Comparison of ENCODE assay signal across 16 cellular contexts in the genomic region with DNA sequence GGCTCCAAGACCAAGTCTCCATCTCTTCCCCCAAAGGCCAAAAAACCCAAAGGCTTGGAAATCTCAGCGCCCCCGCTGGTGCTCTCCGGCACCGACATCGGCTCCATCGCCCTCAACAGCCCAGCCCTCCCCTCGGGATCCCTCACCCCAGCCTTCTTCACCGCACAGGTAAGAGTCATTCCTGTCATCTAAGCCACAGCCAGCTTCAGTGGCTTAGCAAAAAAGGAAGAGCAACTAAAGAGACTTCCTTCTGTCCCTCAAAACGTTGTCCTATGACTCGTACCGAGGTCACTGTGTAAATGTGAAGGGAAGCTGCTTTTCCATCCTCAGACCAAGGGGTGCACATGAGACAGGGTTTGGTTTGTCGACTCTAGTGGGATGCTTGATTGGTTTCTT. TPM values are rescaled to one million over a fixed set of nuclear protein-coding genes. Genes with fewer than 3 reads are reported as not detected.
A peak's percentile ranks its signal among the peaks of the same experiment; 100 is the strongest.
DNase-seq lines count a peak whose midpoint lies in the region; ATAC-seq and TF ChIP-seq lines count a peak whose summit lies in the region.
"Had no signal": no experiment of that assay in that cellular context is flagged by ENCODE, and none has a peak within 500 bp of the region (broad histone marks: within the 10 kb centered on the region; RNA-seq: fewer than 3 reads in every experiment).

No MANE protein-coding gene starts in this region.

- peaks cover 5% of the 10 kb centered on the region; the same call in 1 of the 2 replicates for H4K20me1 ChIP-seq in PC-3 (ENCODE audit: low read length)

- DNase-seq in stimulated activated CD4-positive, alpha-beta T cell treated with anti-CD3 and anti-CD28 coated beads, Interleukin-15, amount 100 ng/mL, for 24 hours: peak; percentile 31
- no peak for DNase-seq in stimulated activated CD4-positive, alpha-beta T cell treated with anti-CD3 and anti-CD28 coated beads, Interleukin-2, amount 100 ng/mL, for 48 hours
- peak; percentile 88 for DNase-seq in PC-3
- no peak for DNase-seq in endothelial cell (ENCODE audit: low spot score)
- DNase-seq in stimulated activated naive CD8-positive, alpha-beta T cell treated with anti-CD3 and anti-CD28 coated beads, Interleukin-15, amount 100 ng/mL, for 72 hours: no peak
- DNase-seq in tibial artery: no peak
- DNase-seq in occipital lobe (lab: John Stamatoyannopoulos, UW): no peak
- no peak for DNase-seq in CD4-positive, alpha-beta T cell
- DNase-seq: activated gamma-delta T cell; caudate nucleus; NCI-H226; SHP77; stimulated activated CD4-positive, alpha-beta T cell treated with anti-CD3 and anti-CD28 coated beads, Interleukin-4, amount 100 ng/mL, for 4 hours had no signal

- H2AFZ ChIP-seq in PC-3 (ENCODE audit: low read length): no peak overlapping the region

- intact Hi-C loops in PC-3 (cut with micrococcal nuclease): no loop called here
- intact Hi-C loops in tibial artery (cut with DNase I; ENCODE audit: low total_unique reads): no loop called here
- intact Hi-C loops in CD4-positive, alpha-beta T cell (cut with DNase I, micrococcal nuclease): no loop called here

- H3K4me1 Mint-ChIP-seq in endothelial cell (ENCODE audit: unreplicated experiment): peaks cover 70% of the 10 kb centered on the region
- peaks cover 42% of the 10 kb centered on the region for H3K4me1 Mint-ChIP-seq in stimulated activated naive CD8-positive, alpha-beta T cell treated with anti-CD3 and anti-CD28 coated beads, Interleukin-15, amount 100 ng/mL, for 72 hours
- H3K4me1 Mint-ChIP-seq in CD4-positive, alpha-beta T cell (ENCODE audit: low read depth): peaks cover 68% of the 10 kb centered on the region

- no peaks in the 10 kb centered on the region for H3K9me3 Mint-ChIP-seq in endothelial cell (ENCODE audit: unreplicated experiment)
- no peaks in the 10 kb centered on the region for H3K9me3 Mint-ChIP-seq in stimulated activated naive CD8-positive, alpha-beta T cell treated with anti-CD3 and anti-CD28 coated beads, Interleukin-15, amount 100 ng/mL, for 72 hours
- H3K9me3 Mint-ChIP-seq in CD4-positive, alpha-beta T cell: no peaks in the 10 kb centered on the region

- H3K4me1 ChIP-seq in PC-3 (ENCODE audit: insufficient read depth, low read length) (peaks cover 17% of the 10 kb centered on the region), tibial artery (peaks cover 0 to 3% (median 0%) of the 10 kb centered on the region in 4 donors)
- H3K4me1 ChIP-seq: prostate gland had no signal

- no peaks in the 10 kb centered on the region for H3F3A ChIP-seq in PC-3 (ENCODE audit: low read length, unreplicated experiment)

- no peak overlapping the region for H3K27ac ChIP-seq in PC-3 (ENCODE audit: low read length)
- H3K27ac ChIP-seq in tibial artery: no peak overlapping the region
- H3K27ac ChIP-seq in CD4-positive, alpha-beta T cell (ENCODE audit: low read depth, low read length): no peak overlapping the region
- H3K27ac ChIP-seq: BLaER1 treated with 17β-estradiol and CSF1 and Interleukin-3, amounts not matched to agents 10 nM and 100 nM; KMS-11; prostate gland had no signal

- H3K4me3 Mint-ChIP-seq in endothelial cell (ENCODE audit: unreplicated experiment): peak overlapping the region; percentile 74
- H3K4me3 Mint-ChIP-seq in stimulated activated naive CD8-positive, alpha-beta T cell treated with anti-CD3 and anti-CD28 coated beads, Interleukin-15, amount 100 ng/mL, for 72 hours: no peak overlapping the region
- no peak overlapping the region for H3K4me3 Mint-ChIP-seq in CD4-positive, alpha-beta T cell

- CTCF ChIA-PET in PC-3 (lab: Charles Lee): interaction anchor here (0.9 to 1.1 kb wide), 2 partner anchors 181 to 269 kb away, joined by 3 to 4 read pairs; no protein-coding TSS in a partner anchor
- CTCF ChIA-PET in CD4-positive, alpha-beta T cell (lab: Charles Lee): interaction anchor here (2.3 kb wide), 1 partner anchor 269 kb away, joined by 5 read pairs; no protein-coding TSS in a partner anchor

- POLR2A ChIA-PET in PC-3 (lab: Charles Lee; ENCODE audit: unreplicated experiment): interaction anchor here (0.6 kb wide), 1 partner anchor 30 kb away, joined by 4 read pairs; no protein-coding TSS in a partner anchor
- POLR2A ChIA-PET in CD4-positive, alpha-beta T cell (lab: Charles Lee): no interaction called here

- 0 out of 2 replicates have a peak, but pooled peaks cover 5% of the 10 kb centered on the region for H3K79me2 ChIP-seq in PC-3 (ENCODE audit: low read length)

- H3K9me3 ChIP-seq in PC-3 (ENCODE audit: low read length) (no peaks in the 10 kb centered on the region), tibial artery (no peaks in the 10 kb centered on the region)
- H3K9me3 ChIP-seq in CD4-positive, alpha-beta T cell (ENCODE audit: control insufficient read depth, low read length): no peaks in the 10 kb centered on the region
- H3K9me3 ChIP-seq: prostate gland had no signal

- peaks cover 73% of the 10 kb centered on the region for H3K36me3 Mint-ChIP-seq in endothelial cell (ENCODE audit: low read depth, unreplicated experiment)
- peaks cover 89% of the 10 kb centered on the region for H3K36me3 Mint-ChIP-seq in CD4-positive, alpha-beta T cell (ENCODE audit: low read depth)

- H3K9me2 ChIP-seq in PC-3 (replicated peaks; ENCODE audit: low read length): no peaks in the 10 kb centered on the region

- H3K4me3 ChIP-seq in PC-3 (ENCODE audit: low read length) (no peak overlapping the region), tibial artery (no peak overlapping the region)
- H3K4me3 ChIP-seq: BLaER1 treated with 17β-estradiol and CSF1 and Interleukin-3, amounts not matched to agents 10 nM and 100 nM; prostate gland had no signal

- BruUV-seq in PC-3 (replicated peaks; lab: Mats Ljungman, UMichigan): no TSS peak

- H3K27ac Mint-ChIP-seq in endothelial cell (ENCODE audit: unreplicated experiment): peak overlapping the region; percentile 82
- H3K27ac Mint-ChIP-seq in stimulated activated naive CD8-positive, alpha-beta T cell treated with anti-CD3 and anti-CD28 coated beads, Interleukin-15, amount 100 ng/mL, for 72 hours: peak overlapping the region; percentile 80 to 95
- H3K27ac Mint-ChIP-seq in CD4-positive, alpha-beta T cell: no peak overlapping the region

- H3K36me3 ChIP-seq in PC-3 (ENCODE audit: low read depth, low read length) (peaks cover 35% of the 10 kb centered on the region; the same call in 1 of the 2 replicates), tibial artery (peaks cover 0 to 40% (median 24%) of the 10 kb centered on the region in 3 donors)
- H3K36me3 ChIP-seq: prostate gland had no signal

- ATAC-seq in PC-3: peak; percentile 88
- peak; percentile 57 for ATAC-seq in stimulated activated naive CD8-positive, alpha-beta T cell treated with anti-CD3 and anti-CD28 coated beads, Interleukin-15, amount 100 ng/mL, for 72 hours
- ATAC-seq in CD4-positive, alpha-beta T cell (ENCODE audit: poor library complexity): no peak

- no peak overlapping the region for H3K4me2 ChIP-seq in PC-3 (ENCODE audit: low read length)
- H3K4me2 ChIP-seq: KMS-11 had no signal

- TF ChIP-seq CTCF in PC-3 (conservative IDR thresholded peaks at IDR 0.05; ENCODE audit: low read depth, low read length) (no peak), endothelial cell (IDR thresholded peaks at IDR 0.05; ENCODE audit: unreplicated experiment) (no peak), tibial artery (IDR thresholded peaks at IDR 0.05) (no peak)
- TF ChIP-seq CTCF in CD4-positive, alpha-beta T cell (IDR thresholded peaks at IDR 0.05): no peak

- no peak overlapping the region for H3K9ac ChIP-seq in PC-3 (ENCODE audit: low read length)
- H3K9ac ChIP-seq: BLaER1 treated with 17β-estradiol and CSF1 and Interleukin-3, amounts not matched to agents 10 nM and 100 nM; KMS-11 had no signal

- H3K27me3 ChIP-seq in PC-3 (ENCODE audit: low read length): no peaks in the 10 kb centered on the region
- peaks cover 0 to under 1% of the 10 kb centered on the region in 2 donors for H3K27me3 ChIP-seq in tibial artery
- H3K27me3 ChIP-seq in CD4-positive, alpha-beta T cell (ENCODE audit: control insufficient read depth, insufficient read depth, low read length): no peaks in the 10 kb centered on the region
- H3K27me3 ChIP-seq: BLaER1 treated with 17β-estradiol and CSF1 and Interleukin-3, amounts not matched to agents 10 nM and 100 nM had no signal

- peaks cover 36% of the 10 kb centered on the region for H3K27me3 Mint-ChIP-seq in endothelial cell (ENCODE audit: unreplicated experiment)
- H3K27me3 Mint-ChIP-seq in stimulated activated naive CD8-positive, alpha-beta T cell treated with anti-CD3 and anti-CD28 coated beads, Interleukin-15, amount 100 ng/mL, for 72 hours: no peaks in the 10 kb centered on the region
- no peaks in the 10 kb centered on the region for H3K27me3 Mint-ChIP-seq in CD4-positive, alpha-beta T cell

RNA-seq across cellular contexts. Expression of gene ELK3, which starts 53.4 kb away (rescaled TPM):
- total RNA-seq in PC-3 (2014; rRNA removed) (16.2 and 16.9 TPM in 2 replicates), endothelial cell (ENCODE audit: unreplicated experiment) (294 TPM), occipital lobe (1.9 TPM)
- total RNA-seq in CD4-positive, alpha-beta T cell: 10 to 100 TPM; 26.8 to 31.5 TPM

Comparison
In these comparisons a context has a peak if more than half of its experiments do, and no peak if none do; other contexts are left out.
1. DNase-seq: peak in stimulated activated CD4-positive, alpha-beta T cell treated with anti-CD3 and anti-CD28 coated beads, Interleukin-15, amount 100 ng/mL, for 24 hours (single experiment) and PC-3 (single experiment); none in stimulated activated CD4-positive, alpha-beta T cell treated with anti-CD3 and anti-CD28 coated beads, Interleukin-2, amount 100 ng/mL, for 48 hours (0 of 2), endothelial cell (single experiment), stimulated activated naive CD8-positive, alpha-beta T cell treated with anti-CD3 and anti-CD28 coated beads, Interleukin-15, amount 100 ng/mL, for 72 hours (0 of 2), tibial artery (0 of 2), occipital lobe (single experiment) and CD4-positive, alpha-beta T cell (0 of 10).